ENCODE assay signal across 9 cellular contexts in the genomic region with DNA sequence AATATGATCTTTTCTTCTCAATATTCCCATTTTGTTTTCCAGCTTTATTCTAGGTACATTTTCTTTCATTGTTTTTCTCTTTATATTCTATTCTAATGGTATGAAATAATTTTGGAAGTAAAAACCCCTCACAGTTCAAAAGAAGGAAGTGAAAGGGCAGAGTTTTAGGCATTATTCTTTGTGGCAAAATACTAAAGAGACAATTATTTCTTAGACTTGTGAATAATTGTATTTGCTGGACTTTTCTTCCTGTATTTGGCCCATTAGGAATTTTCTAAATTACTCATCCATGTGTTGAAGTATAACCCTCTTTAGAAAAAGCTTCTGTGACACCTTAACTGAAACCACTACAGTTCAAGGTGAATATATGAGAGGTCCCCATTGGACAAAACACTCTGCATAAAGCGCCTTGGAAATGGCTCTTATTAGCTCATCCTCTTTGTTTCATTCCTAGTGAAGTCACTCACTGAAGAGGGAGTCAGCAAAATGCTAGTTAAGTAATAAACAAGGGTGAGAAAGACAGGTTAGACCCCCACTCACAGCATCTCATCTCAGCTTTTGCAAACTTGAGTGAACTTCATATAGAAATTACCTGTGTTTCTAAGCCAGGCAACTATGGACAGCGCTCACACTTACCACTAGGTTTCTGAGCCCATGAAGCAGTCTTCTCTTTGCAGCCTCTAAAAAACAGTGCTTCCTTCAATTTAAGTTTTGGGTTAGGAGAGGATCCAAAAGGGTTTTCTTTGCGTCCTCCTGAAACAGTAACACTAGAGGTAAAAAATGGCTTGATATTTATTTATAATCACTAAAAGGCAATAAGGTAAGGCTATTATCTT.
DNase-seq lines count a peak whose midpoint lies in the region; ATAC-seq, FAIRE-seq and TF ChIP-seq lines count a peak whose summit lies in the region.
"Had no signal": no experiment of that assay in that cellular context is flagged by ENCODE, and none has a peak within 500 bp of the region (broad histone marks: within the 10 kb centered on the region; RNA-seq: fewer than 3 reads in every experiment).

No MANE protein-coding gene starts in this region.

- TF ChIP-seq POLR2A in GM12891 (IDR thresholded peaks at IDR 0.05; ENCODE audit: low read depth, low read length), result no peak

- H3K9me3 ChIP-seq in Loucy (ENCODE audit: insufficient read depth, low read depth, low read length) (no peaks in the 10 kb centered on the region), WERI-Rb-1 (ENCODE audit: severe bottlenecking) (no peaks in the 10 kb centered on the region), aorta (ENCODE audit: control insufficient read depth, low read length) (no peaks in the 10 kb centered on the region)

- no peak overlapping the region for H3K27ac ChIP-seq in WERI-Rb-1
- no peak overlapping the region for H3K27ac ChIP-seq in aorta (ENCODE audit: low read depth in 1 of 2, low read length in 2 of 2)

- TF ChIP-seq CTCF in Loucy (conservative IDR thresholded peaks at IDR 0.05; ENCODE audit: low read length), result peak; percentile 45
- 0 out of 2 replicates have a peak, but pooled peaks have one; percentile 7 for TF ChIP-seq CTCF in WERI-Rb-1 (IDR thresholded peaks at IDR 0.05; ENCODE audit: low read depth, low read length)
- TF ChIP-seq CTCF in epithelial cell of esophagus (IDR thresholded peaks at IDR 0.05; ENCODE audit: insufficient read depth, low read depth, low read length, missing control alignments), result peak; percentile 10

- no peaks in the 10 kb centered on the region for H3K9me3 Mint-ChIP-seq in T-cell

- H3K36me3 ChIP-seq in Loucy (ENCODE audit: insufficient read depth, low read length) (no peaks in the 10 kb centered on the region), WERI-Rb-1 (no peaks in the 10 kb centered on the region), aorta (ENCODE audit: control insufficient read depth in 1 of 2, insufficient read depth in 2 of 2, low read length in 1 of 2) (no peaks in the 10 kb centered on the region)

- no peaks in the 10 kb centered on the region for H3K36me3 Mint-ChIP-seq in T-cell

- no peak overlapping the region for H3K4me3 Mint-ChIP-seq in T-cell

- H3K9me2 ChIP-seq in Loucy (replicated peaks; ENCODE audit: low read depth, low read length), result no peaks in the 10 kb centered on the region

- WGBS in aorta, 2 donors, result 96 to 97% methylated on average over 3 of the region's 3 CpGs

- no peaks in the 10 kb centered on the region for H3K27me3 Mint-ChIP-seq in T-cell

- H3K27me3 ChIP-seq in Loucy (ENCODE audit: insufficient read depth, low read length, poor library complexity, severe bottlenecking) (no peaks in the 10 kb centered on the region), WERI-Rb-1 (ENCODE audit: insufficient read depth, low read depth, severe bottlenecking) (no peaks in the 10 kb centered on the region), aorta (ENCODE audit: control insufficient read depth in 1 of 2, insufficient read depth in 2 of 2, low read length in 1 of 2) (no peaks in the 10 kb centered on the region)

- intact Hi-C loops in aorta (cut with DNase I), result loop anchor here (1.0 to 5.0 kb wide), 3 partner anchors 410 to 734 kb away; no protein-coding TSS in a partner anchor

- H3F3A ChIP-seq in Loucy (ENCODE audit: low read depth), result no peaks in the 10 kb centered on the region

- H3K4me1 Mint-ChIP-seq in T-cell, result peaks cover 2 to 11% (median 2%) of the 10 kb centered on the region in 3 donors

- no peak overlapping the region for H3K4me2 ChIP-seq in Loucy (ENCODE audit: low read depth, low read length, poor library complexity, severe bottlenecking)

- FAIRE-seq in GM12891 (lab: Jason Lieb, UNC), result no peak

- H3K4me1 ChIP-seq in Loucy (ENCODE audit: insufficient read depth, low read length, poor library complexity, severe bottlenecking), result peaks cover 47% of the 10 kb centered on the region
- peaks cover 0 to 3% of the 10 kb centered on the region in 2 donors for H3K4me1 ChIP-seq in aorta (ENCODE audit: control insufficient read depth in 1 of 2, insufficient read depth in 2 of 2, low read length in 2 of 2)

- ATAC-seq in aorta (ENCODE audit: low FRiP score) (no peak), T-cell (replicated peaks in 1 of 4) (no peak)
- ATAC-seq: HCT116 had no signal

- H3K79me2 ChIP-seq in Loucy (ENCODE audit: insufficient read depth, low read length), result no peaks in the 10 kb centered on the region

- H3K4me3 ChIP-seq in Loucy (ENCODE audit: low read length, poor library complexity, severe bottlenecking) (no peak overlapping the region), WERI-Rb-1 (ENCODE audit: low read depth, low read length) (no peak overlapping the region), epithelial cell of esophagus (ENCODE audit: low read length) (no peak overlapping the region), aorta (ENCODE audit: low read length in 2 of 2) (no peak overlapping the region)

- CTCF ChIA-PET in T-cell (lab: Charles Lee), result no interaction called here

- H2AFZ ChIP-seq in Loucy (ENCODE audit: low read length), result no peak overlapping the region

- POLR2A ChIA-PET in T-cell (lab: Charles Lee), result no interaction called here

- DNase-seq in GM12891 (ENCODE audit: insufficient read length, low spot score) (no peak), WERI-Rb-1 (no peak), epithelial cell of esophagus (ENCODE audit: low read depth) (no peak), aorta (no peak), T-cell (no peak), DMS114 treated with DMSO at 0.1 percent for 48 hours (lab: John Stamatoyannopoulos, UW; ENCODE audit: unreplicated experiment) (no peak)
- DNase-seq: SIG-M5 had no signal

- H4K20me1 ChIP-seq in Loucy (ENCODE audit: insufficient read depth, low read length, poor library complexity, severe bottlenecking), result no peaks in the 10 kb centered on the region

- H3K9ac ChIP-seq in Loucy (ENCODE audit: low read depth, low read length, poor library complexity, severe bottlenecking), result no peak overlapping the region

- H3K27ac Mint-ChIP-seq in T-cell, result no peak overlapping the region

TF ChIP-seq in GM12891, 5 proteins besides CTCF, POLR2A, EP300 and RAD21:
- peak; percentile 36; the same call in 1 of the 2 replicates for TF ChIP-seq SPI1 (IDR thresholded peaks at IDR 0.05; ENCODE audit: low read depth, low read length)
- no peak for TF ChIP-seq POLR2AphosphoS5 (IDR thresholded peaks at IDR 0.05; ENCODE audit: low read depth, low read length)
- TF ChIP-seq TAF1 (IDR thresholded peaks at IDR 0.05; ENCODE audit: low read depth, low read length), result no peak
- TF ChIP-seq POU2F2 (IDR thresholded peaks at IDR 0.05; ENCODE audit: low read depth, low read length), result no peak
- TF ChIP-seq PAX5 (IDR thresholded peaks at IDR 0.05; ENCODE audit: insufficient read depth, low read length, severe bottlenecking), result no peak
